Comparison of ENCODE assay signal across 29 cellular contexts in genomic region chr11:73188301-73188700, GRCh38. TPM values are rescaled to one million over a fixed set of nuclear protein-coding genes. Genes with fewer than 3 reads are reported as not detected.
DNase-seq lines count a peak whose midpoint lies in the region; FAIRE-seq and TF ChIP-seq lines count a peak whose summit lies in the region.
"Had no signal": no experiment of that assay in that cellular context is flagged by ENCODE, and none has a peak within 500 bp of the region (broad histone marks: within the 10 kb centered on the region; RNA-seq: fewer than 3 reads in every experiment).

No MANE protein-coding gene starts in this region.

- peak overlapping the region; percentile 35; the same call in 1 of the 2 replicates for H2BK5ac ChIP-seq in H1 (ENCODE audit: low read depth, low read length)

- no peak overlapping the region for H2BK120ac ChIP-seq in H1 (replicated peaks; ENCODE audit: low read depth, low read length)

- no peak overlapping the region for H4K8ac ChIP-seq in H1 (ENCODE audit: extremely low read depth, insufficient read depth, low read length)

- H2BK20ac ChIP-seq in H1 (ENCODE audit: low read length) = no peak overlapping the region

- no peaks in the 10 kb centered on the region for H3K9me3 Mint-ChIP-seq in neural progenitor cell
- H3K9me3 Mint-ChIP-seq: activated naive CD4-positive, alpha-beta T cell treated with anti-CD3 and anti-CD28 coated beads for 36 hours; naive thymus-derived CD4-positive, alpha-beta T cell had no signal

- CTCF ChIA-PET in H1 (lab: Charles Lee; ENCODE audit: partially characterized antibody) (interaction anchor here (0.8 to 14.5 kb wide), 11 partner anchors 10 to 356 kb away, joined by 3 to 451 read pairs (median 4); no protein-coding TSS in a partner anchor), HEK293T (lab: Yijun Ruan, JAX) (interaction anchor here (1.7 kb wide), 1 partner anchor 49 kb away, joined by 7 read pairs; no protein-coding TSS in a partner anchor)

- no peak overlapping the region for H3K4ac ChIP-seq in H1 (replicated peaks; ENCODE audit: insufficient read length, low read depth, low read length)

- H3K4me1 ChIP-seq in OCI-LY3 (ENCODE audit: low read length) (peaks cover 69% of the 10 kb centered on the region), H1 (replicated peaks in 1 of 4; ENCODE audit: control insufficient read depth in 3 of 4, insufficient read depth in 4 of 4, low read length in 3 of 4) (no peaks in the 10 kb centered on the region), stomach (peaks cover 0 to 46% (median 4%) of the 10 kb centered on the region in 4 donors), neural progenitor cell (no peaks in the 10 kb centered on the region)

- no peaks in the 10 kb centered on the region for H3K9me3 ChIP-seq in OCI-LY3 (ENCODE audit: insufficient read depth, low read length)
- H3K9me3 ChIP-seq in H1 (ENCODE audit: insufficient read depth in 2 of 2, low read depth in 1 of 2, low read length in 1 of 2) = no peaks in the 10 kb centered on the region
- no peaks in the 10 kb centered on the region for H3K9me3 ChIP-seq in stomach
- no peaks in the 10 kb centered on the region for H3K9me3 ChIP-seq in neural progenitor cell (ENCODE audit: low read depth)
- H3K9me3 ChIP-seq: MG63, SJSA1, thoracic aorta had no signal

- no peak overlapping the region for H3K4me3 Mint-ChIP-seq in neural progenitor cell
- H3K4me3 Mint-ChIP-seq: activated naive CD4-positive, alpha-beta T cell treated with anti-CD3 and anti-CD28 coated beads for 36 hours; naive thymus-derived CD4-positive, alpha-beta T cell had no signal

- H3K79me2 ChIP-seq in OCI-LY3 (ENCODE audit: low read length) (no peaks in the 10 kb centered on the region), H1 (ENCODE audit: control insufficient read depth in 1 of 2, insufficient read depth in 2 of 2, low read length in 2 of 2) (no peaks in the 10 kb centered on the region), neural progenitor cell (ENCODE audit: low read depth) (no peaks in the 10 kb centered on the region)

- H2AK5ac ChIP-seq in H1 (ENCODE audit: low read depth, low read length) = peak overlapping the region; percentile 53; the same call in 1 of the 2 replicates

- no peaks in the 10 kb centered on the region for H3K4me1 Mint-ChIP-seq in neural progenitor cell

- DNase-seq in H1 (ENCODE audit: low read depth in 1 of 2, low spot score in 2 of 2) (no peak), myocyte (ENCODE audit: low read depth) (peak; percentile 85), stomach (peak; percentile 21), HEK293T (ENCODE audit: extremely low spot score) (no peak), neural progenitor cell (ENCODE audit: low spot score) (no peak), NCI-H1105 (lab: John Stamatoyannopoulos, UW) (no peak)
- DNase-seq: activated CD4-positive, alpha-beta T cell treated with anti-CD3 and anti-CD28 coated beads for 48 hours; activated naive CD4-positive, alpha-beta T cell treated with anti-CD3 and anti-CD28 coated beads for 36 hours; activated T-cell treated with anti-CD3 and anti-CD28 coated beads, Interleukin-2, amount 50 U/mL, for 48 hours; DMS79; GM23248; mesenchymal stem cell; MG63; naive thymus-derived CD4-positive, alpha-beta T cell; NCI-H1436; NCI-H510A treated with DMSO at 0.1 percent for 48 hours; NK-92 treated with Interleukin-12 subunit alpha and Interleukin-12 subunit beta, amount 100 ng/mL, for 24 hours; retina; stimulated activated CD4-positive, alpha-beta T cell treated with anti-CD3 and anti-CD28 coated beads, Interleukin-12 subunit alpha, Interleukin-12 subunit beta, amount 100 ng/mL, for 4 hours; stimulated activated CD4-positive, alpha-beta T cell treated with anti-CD3 and anti-CD28 coated beads, Interleukin-4, amount 100 ng/mL, for 24 hours; stimulated activated naive CD4-positive, alpha-beta T cell treated with Interleukin-2 at 50 U/mL for 16 hours had no signal

- H4K91ac ChIP-seq in H1 (replicated peaks; ENCODE audit: insufficient read length, low read length) = no peak overlapping the region

- H3K56ac ChIP-seq in H1 (replicated peaks; ENCODE audit: insufficient read length, low read depth, low read length) = no peak overlapping the region

- H3K18ac ChIP-seq in H1 (ENCODE audit: extremely low read depth, low read length) = no peak overlapping the region

- H3K36me3 Mint-ChIP-seq in neural progenitor cell = no peaks in the 10 kb centered on the region
- H3K36me3 Mint-ChIP-seq: naive thymus-derived CD4-positive, alpha-beta T cell had no signal

- H3K23me2 ChIP-seq in H1 (ENCODE audit: low read depth, low read length) = no peaks in the 10 kb centered on the region

- H3K27me3 Mint-ChIP-seq in neural progenitor cell (ENCODE audit: insufficient read depth, low read depth) = peaks cover 7% of the 10 kb centered on the region

- H3K9ac ChIP-seq in OCI-LY3 (ENCODE audit: low read length) (no peak overlapping the region; the same call in 1 of the 2 replicates), H1 (replicated peaks in 1 of 4; ENCODE audit: extremely low read depth in 1 of 4, low read depth in 3 of 4, low read length in 3 of 4) (no peak overlapping the region), neural progenitor cell (no peak overlapping the region)
- H3K9ac ChIP-seq: GM23248 had no signal

- no peak for TF ChIP-seq RAD21 in H1 (IDR thresholded peaks at IDR 0.05 in 1 of 2, conservative IDR thresholded peaks at IDR 0.05 in 1 of 2; ENCODE audit: low read depth in 2 of 2, low read length in 2 of 2)

- FAIRE-seq in H1 (lab: Jason Lieb, UNC) = no peak
- FAIRE-seq: GM18507, K562 had no signal

- WGBS in H1 (ENCODE audit: extremely low coverage in 1 of 2, insufficient coverage in 1 of 2, insufficient read length in 1 of 2, insufficient replicate concordance in 2 of 2, low coverage in 1 of 2, low lambda C conversion rate in 2 of 2, missing lambda C conversion rate in 1 of 2), 2 experiments = 92% methylated on average over 3 of the region's 4 CpGs; no CpG with 5 or more reads in 1 of the 2 experiments
- WGBS in stomach, 5 donors = 73 to 91% (median 83%) methylated on average over 4 of the region's 4 CpGs

- H2BK12ac ChIP-seq in H1 (ENCODE audit: low read depth, low read length) = no peak overlapping the region

- no peaks in the 10 kb centered on the region for H3K79me1 ChIP-seq in H1 (ENCODE audit: low read depth, low read length)

- H3K14ac ChIP-seq in H1 (ENCODE audit: insufficient read length) = no peak overlapping the region

- H4K20me1 ChIP-seq in OCI-LY3 (ENCODE audit: insufficient read depth, low read length) (no peaks in the 10 kb centered on the region), H1 (replicated peaks in 1 of 2; ENCODE audit: control insufficient read depth in 1 of 2, insufficient read depth in 2 of 2, low read length in 2 of 2) (no peaks in the 10 kb centered on the region), neural progenitor cell (ENCODE audit: low read depth) (no peaks in the 10 kb centered on the region)

- TF ChIP-seq CTCF in OCI-LY3 (IDR thresholded peaks at IDR 0.05; ENCODE audit: low read depth, low read length) = no peak
- no peak for TF ChIP-seq CTCF in H1 (IDR thresholded peaks at IDR 0.05; ENCODE audit: control extremely low read depth in 1 of 3, insufficient read depth in 1 of 3, low read depth in 1 of 3, low read length in 3 of 3)
- no peak for TF ChIP-seq CTCF in stomach (IDR thresholded peaks at IDR 0.05)
- no peak for TF ChIP-seq CTCF in neural progenitor cell (IDR thresholded peaks at IDR 0.05)

- no peak overlapping the region for H2BK15ac ChIP-seq in H1 (ENCODE audit: low read length)

- POLR2A ChIA-PET in H1 (lab: Charles Lee; ENCODE audit: partially characterized antibody) = interaction anchor here (0.6 kb wide), 1 partner anchor 422 kb away, joined by 4 read pairs; no protein-coding TSS in a partner anchor
- POLR2A ChIA-PET in HEK293T (lab: Yijun Ruan, JAX) = no interaction called here

- no peak for TF ChIP-seq POLR2A in H1 (IDR thresholded peaks at IDR 0.05; ENCODE audit: control extremely low read depth in 1 of 2, low read depth in 2 of 2, low read length in 2 of 2)
- no peak for TF ChIP-seq POLR2A in stomach (IDR thresholded peaks at IDR 0.05)

- no peaks in the 10 kb centered on the region for H3F3A ChIP-seq in neural progenitor cell (ENCODE audit: low read depth)

- H3K4me2 ChIP-seq in OCI-LY3 (ENCODE audit: low read length) (peak overlapping the region; percentile 69), H1 (ENCODE audit: insufficient read depth in 1 of 2, low read depth in 2 of 2, low read length in 2 of 2) (no peak overlapping the region), neural progenitor cell (no peak overlapping the region)

- no peak overlapping the region for H3K23ac ChIP-seq in H1 (ENCODE audit: insufficient read length)

- intact Hi-C loops in stomach (cut with DNase I; ENCODE audit: low total_unique reads) = no loop called here

- H3K27ac ChIP-seq in OCI-LY3 (ENCODE audit: low read length) (peak overlapping the region; percentile 86), H1 (ENCODE audit: low read depth, low read length) (no peak overlapping the region), stomach (no peak overlapping the region), neural progenitor cell (no peak overlapping the region)
- H3K27ac ChIP-seq: cardiac muscle cell, GM23248, SJSA1, thoracic aorta had no signal

- no peak for TF ChIP-seq EP300 in H1 (IDR thresholded peaks at IDR 0.05; ENCODE audit: borderline replicate concordance in 1 of 2, low read depth in 2 of 2, low read length in 2 of 2)
- no peak for TF ChIP-seq EP300 in stomach (IDR thresholded peaks at IDR 0.05)

- H3K27ac Mint-ChIP-seq in neural progenitor cell = no peak overlapping the region
- H3K27ac Mint-ChIP-seq: activated naive CD4-positive, alpha-beta T cell treated with anti-CD3 and anti-CD28 coated beads for 36 hours had no signal

- H3K36me3 ChIP-seq in OCI-LY3 (replicated peaks; ENCODE audit: low read depth, low read length) (no peaks in the 10 kb centered on the region), H1 (ENCODE audit: control insufficient read depth in 2 of 4, insufficient read depth in 4 of 4, low read length in 3 of 4) (no peaks in the 10 kb centered on the region), stomach (no peaks in the 10 kb centered on the region), neural progenitor cell (no peaks in the 10 kb centered on the region)
- H3K36me3 ChIP-seq: cardiac muscle cell, MG63, SJSA1, thoracic aorta had no signal

- no peaks in the 10 kb centered on the region for H3K27me3 ChIP-seq in OCI-LY3 (ENCODE audit: low read depth, low read length)
- no peaks in the 10 kb centered on the region for H3K27me3 ChIP-seq in H1 (replicated peaks in 1 of 4; ENCODE audit: control insufficient read depth in 3 of 4, extremely low read depth in 1 of 4, insufficient read depth in 3 of 4, low read length in 3 of 4)
- H3K27me3 ChIP-seq in stomach = peaks cover 0 to 10% (median 0%) of the 10 kb centered on the region in 3 donors
- no peaks in the 10 kb centered on the region for H3K27me3 ChIP-seq in neural progenitor cell
- H3K27me3 ChIP-seq: cardiac muscle cell, MG63, SJSA1 had no signal

- H2AFZ ChIP-seq in OCI-LY3 (ENCODE audit: low read depth, low read length) = no peak overlapping the region
- no peak overlapping the region for H2AFZ ChIP-seq in H1 (ENCODE audit: low read length)
- no peak overlapping the region for H2AFZ ChIP-seq in neural progenitor cell (replicated peaks)
- H2AFZ ChIP-seq: GM23248 had no signal

- H3K4me3 ChIP-seq in OCI-LY3 (ENCODE audit: low read length) = no peak overlapping the region
- no peak overlapping the region for H3K4me3 ChIP-seq in H1 (ENCODE audit: extremely low read depth in 1 of 4, insufficient read depth in 2 of 4, low read depth in 3 of 4, low read length in 4 of 4)
- no peak overlapping the region for H3K4me3 ChIP-seq in stomach
- no peak overlapping the region for H3K4me3 ChIP-seq in neural progenitor cell
- H3K4me3 ChIP-seq: cardiac muscle cell, GM23248, K562, MG63, SJSA1, thoracic aorta had no signal

- H4K5ac ChIP-seq in H1 (ENCODE audit: insufficient read length, low read depth, low read length) = no peak overlapping the region

RNA-seq across cellular contexts. Expression of gene P2RY2, which starts 29.8 kb away (rescaled TPM):
- total RNA-seq in H1 (2021; fragmentation: NEBNext Ultra II Directional; extraction: Animal tissue kit (Norgen Biotek cat#: 25700)) = 1.0 and 1.2 TPM in 2 replicates
- polyA plus RNA-seq in H1 (2011; rRNA removed) (1.5 and 2.6 TPM in 2 replicates), stomach (1 to 10 TPM in 1 of 3 donors, under 1 TPM in 1, not detected in 1; 0.81 to 4.7 TPM)
- 1.4 TPM for polyA plus RNA-seq in H1 (2011; cell fraction: cytosol; rRNA removed)
- polyA plus RNA-seq in H1 (2011; cell fraction: nucleus; rRNA removed) = 1.6 TPM
- polyA plus RNA-seq in H1 (2012, experiment 1 of 2) = 0.21 to 0.75 TPM (median 0.57 TPM) in 4 replicates
- polyA plus RNA-seq in H1 (2012, experiment 2 of 2) = 0.63 TPM
- polyA plus RNA-seq in H1 (2013, experiment 1 of 2) = 0.93 TPM
- 0.85 TPM for polyA plus RNA-seq in H1 (2013, experiment 2 of 2)
- polyA minus RNA-seq in H1 (2011; rRNA and poly(A)+ RNA removed) = 1.4 and 1.5 TPM in 2 replicates
- polyA minus RNA-seq in H1 (2011; cell fraction: cytosol; rRNA and poly(A)+ RNA removed) = 0.66 TPM
- 2.7 TPM for polyA minus RNA-seq in H1 (2011; cell fraction: nucleus; rRNA and poly(A)+ RNA removed)
- total RNA-seq in myocyte (1.6 and 3.4 TPM in 2 replicates), stomach (10 to 100 TPM in 1 of 5 donors, 1 to 10 TPM in 2, not detected in 2; 1.0 to 13.3 (median 1.3) TPM), neural progenitor cell (ENCODE audit: low replicate concordance) (0.45 and 0.84 TPM in 2 replicates)
- polyA plus RNA-seq in myocyte (2012) = 0.19 TPM
- total RNA-seq: activated CD8-positive, alpha-beta memory T cell treated with anti-CD3 and anti-CD28 coated beads for 36 hours; activated naive CD4-positive, alpha-beta T cell treated with anti-CD3 and anti-CD28 coated beads for 36 hours; GM23248; K562; SJSA1; T-helper 1 cell treated with Interleukin-12 subunit alpha and Interleukin-12 subunit beta and Interleukin-4 antibody, amounts not matched to agents 30 ng/mL and 1 ng/mL, for 36 hours had no signal
- polyA plus RNA-seq: GM23248; K562; naive thymus-derived CD4-positive, alpha-beta T cell had no signal

RNA-seq across cellular contexts. Expression of gene FCHSD2, which starts 46.2 kb away (rescaled TPM):
- 7.8 and 9.2 TPM in 2 replicates for total RNA-seq in H1 (2021; fragmentation: NEBNext Ultra II Directional; extraction: Animal tissue kit (Norgen Biotek cat#: 25700))
- polyA plus RNA-seq in H1 (2011; rRNA removed) (3.0 and 4.1 TPM in 2 replicates), stomach (1 to 10 TPM; 5.7 to 9.8 (median 9.6) TPM)
- 4.8 TPM for polyA plus RNA-seq in H1 (2011; cell fraction: cytosol; rRNA removed)
- polyA plus RNA-seq in H1 (2011; cell fraction: nucleus; rRNA removed) = 6.5 TPM
- 4.8 to 6.8 TPM (median 5.9 TPM) in 4 replicates for polyA plus RNA-seq in H1 (2012, experiment 1 of 2)
- 1.1 TPM for polyA plus RNA-seq in H1 (2012, experiment 2 of 2)
- 4.2 TPM for polyA plus RNA-seq in H1 (2013, experiment 1 of 2)
- 4.0 TPM for polyA plus RNA-seq in H1 (2013, experiment 2 of 2)
- polyA minus RNA-seq in H1 (2011; rRNA and poly(A)+ RNA removed) = 4.0 and 6.5 TPM in 2 replicates
- 4.1 TPM for polyA minus RNA-seq in H1 (2011; cell fraction: cytosol; rRNA and poly(A)+ RNA removed)
- polyA minus RNA-seq in H1 (2011; cell fraction: nucleus; rRNA and poly(A)+ RNA removed) = 8.1 TPM
- total RNA-seq in myocyte (11.1 and 13.1 TPM in 2 replicates), stomach (10 to 100 TPM; 11.6 to 64.3 (median 21.8) TPM), neural progenitor cell (ENCODE audit: low replicate concordance) (15.6 and 22.2 TPM in 2 replicates)
- polyA plus RNA-seq in myocyte (2012) = 17.2 TPM

Comparison
In these comparisons a context has a peak if more than half of its experiments do, and no peak if none do; other contexts are left out.
1. DNase-seq: peak in myocyte (single experiment) and stomach (single experiment); none in H1 (0 of 2), HEK293T (single experiment), neural progenitor cell (single experiment) and NCI-H1105 (single experiment).